Comparison of ENCODE assay signal across 8 cellular contexts in genomic region chr9:83706703-83707517, GRCh38. TPM values are rescaled to one million over a fixed set of nuclear protein-coding genes. Genes with fewer than 3 reads are reported as not detected.
A peak's percentile ranks its signal among the peaks of the same experiment; 100 is the strongest.
DNase-seq lines count a peak whose midpoint lies in the region; ATAC-seq and TF ChIP-seq lines count a peak whose summit lies in the region.

No MANE protein-coding gene starts in this region.

- H3K27me3 Mint-ChIP-seq in neural crest cell (ENCODE audit: low read depth) = peaks cover 5% of the 10 kb centered on the region

- peaks cover 12% of the 10 kb centered on the region for H3K36me3 Mint-ChIP-seq in neural crest cell (ENCODE audit: low read depth)

- H3K27me3 ChIP-seq in fibroblast of lung (ENCODE audit: control insufficient read depth, insufficient read depth, low read length) = no peaks in the 10 kb centered on the region
- no peaks in the 10 kb centered on the region for H3K27me3 ChIP-seq in stomach smooth muscle (ENCODE audit: control insufficient read depth in 1 of 2, insufficient read depth in 2 of 2, low read length in 2 of 2)

- H3K27ac Mint-ChIP-seq in neural crest cell (ENCODE audit: unreplicated experiment) = peak overlapping the region; percentile 96

- H3K4me3 Mint-ChIP-seq in neural crest cell = peak overlapping the region; percentile 99

- H3K79me2 ChIP-seq in fibroblast of lung (ENCODE audit: control insufficient read depth, insufficient read depth, low read length) = peaks cover 57% of the 10 kb centered on the region

- H3K4me3 ChIP-seq in fibroblast of lung (replicated peaks in 1 of 4; ENCODE audit: control extremely low read depth in 1 of 4, insufficient read depth in 1 of 4, low read depth in 3 of 4, low read length in 4 of 4) (peak overlapping the region; percentile 81 to 95 (median 86)), stomach smooth muscle (ENCODE audit: low read length in 2 of 2) (peak overlapping the region; percentile 87 to 96)

- H3K4me1 Mint-ChIP-seq in neural crest cell = peaks cover 41% of the 10 kb centered on the region

- H4K20me1 ChIP-seq in fibroblast of lung (ENCODE audit: control insufficient read depth, extremely low read depth, insufficient read depth, low read length) = peaks cover 4% of the 10 kb centered on the region

- ATAC-seq in HG02938 (IDR thresholded peaks at IDR 0.05; ENCODE audit: unreplicated experiment) = peak; percentile 16

- H3K9me3 Mint-ChIP-seq in neural crest cell = peaks cover 3% of the 10 kb centered on the region

- H3K4me1 ChIP-seq in fibroblast of lung (ENCODE audit: control insufficient read depth, extremely low read depth, insufficient read depth, low read length) = peaks cover 7% of the 10 kb centered on the region
- H3K4me1 ChIP-seq in stomach smooth muscle (ENCODE audit: control insufficient read depth, insufficient read depth, low read length) = peaks cover 3% of the 10 kb centered on the region

- H3K9ac ChIP-seq in fibroblast of lung (ENCODE audit: insufficient read depth, low read length) (peak overlapping the region; percentile 98), stomach smooth muscle (ENCODE audit: low read length in 2 of 2) (peak overlapping the region; percentile 95 to 98)

- DNase-seq in NCI-H2081 (lab: John Stamatoyannopoulos, UW) (peak; percentile 42 to 43), NCI-H2081 treated with DMSO at 0.1 percent for 48 hours (lab: John Stamatoyannopoulos, UW) (no peak), NCI-H345 (lab: John Stamatoyannopoulos, UW) (peak; percentile 17), fibroblast of lung (ENCODE audit: low read depth in 2 of 2) (peak; percentile 15 to 54), neural crest cell (ENCODE audit: low read depth, low spot score) (peak; percentile 59)
- peak; percentile 69 for DNase-seq in activated T-cell treated with anti-CD3 and anti-CD28 coated beads, Interleukin-2, amount 50 U/mL, for 1 hour

- H3K36me3 ChIP-seq in fibroblast of lung (ENCODE audit: control insufficient read depth, insufficient read depth, low read length) (no peaks in the 10 kb centered on the region), stomach smooth muscle (ENCODE audit: control insufficient read depth in 2 of 2, insufficient read depth in 2 of 2, low read length in 2 of 2) (no peaks in the 10 kb centered on the region)

- H3K27ac ChIP-seq in fibroblast of lung (ENCODE audit: insufficient read depth, low read length) (peak overlapping the region; percentile 100), stomach smooth muscle (ENCODE audit: low read length) (peak overlapping the region; percentile 96)

- H3K4me2 ChIP-seq in fibroblast of lung (ENCODE audit: extremely low read depth, insufficient read depth, low read length) = peak overlapping the region; percentile 97

- H3K9me3 ChIP-seq in fibroblast of lung (ENCODE audit: control insufficient read depth, insufficient read depth, low read depth, low read length) (no peaks in the 10 kb centered on the region), stomach smooth muscle (ENCODE audit: control insufficient read depth in 2 of 2, low read length in 2 of 2) (no peaks in the 10 kb centered on the region)

- H2AFZ ChIP-seq in fibroblast of lung (ENCODE audit: low read length) = peak overlapping the region; percentile 27

- TF ChIP-seq CTCF in fibroblast of lung (conservative IDR thresholded peaks at IDR 0.05 in 1 of 2, IDR thresholded peaks at IDR 0.05 in 1 of 2; ENCODE audit: low read depth in 1 of 2, low read length in 2 of 2) (no peak), neural crest cell (conservative IDR thresholded peaks at IDR 0.05) (no peak)

RNA-seq across cellular contexts. Expression of gene UBQLN1, which starts 0.8 kb away (rescaled TPM):
- 81.7 and 141 TPM in 2 replicates for total RNA-seq in fibroblast of lung
- 121 and 130 TPM in 2 replicates for polyA plus RNA-seq in fibroblast of lung
- polyA plus RNA-seq in fibroblast of lung (2012) = 77.6 and 80.2 TPM in 2 replicates
- polyA minus RNA-seq in fibroblast of lung (ENCODE audit: low replicate concordance) = 251 and 319 TPM in 2 replicates
- total RNA-seq in neural crest cell = 109 and 117 TPM in 2 replicates
